20 cellular contexts compared by ENCODE assay signal in genomic region chr6:31687860-31688693, GRCh38. TPM values are rescaled to one million over a fixed set of nuclear protein-coding genes. Genes with fewer than 3 reads are reported as not detected.
"Had no signal": no experiment of that assay in that cellular context is flagged by ENCODE, and none has a peak within 500 bp of the region (broad histone marks: within the 10 kb centered on the region; RNA-seq: fewer than 3 reads in every experiment).

No MANE protein-coding gene starts in this region.

- H3K9me3 ChIP-seq: colonic mucosa, esophagus muscularis mucosa, prostate gland, stomach, thoracic aorta had no signal

- H3K27ac Mint-ChIP-seq: activated naive CD4-positive, alpha-beta T cell treated with anti-CD3 and anti-CD28 coated beads, Interleukin-2, amount 50 U/mL, for 24 hours had no signal

- H3K4me1 Mint-ChIP-seq: activated naive CD4-positive, alpha-beta T cell treated with anti-CD3 and anti-CD28 coated beads, Interleukin-2, amount 50 U/mL, for 24 hours had no signal

- H3K27me3 ChIP-seq: colonic mucosa, esophagus muscularis mucosa, hepatocyte, stomach had no signal

- H2AFZ ChIP-seq: hepatocyte had no signal

- H3K4me2 ChIP-seq: hepatocyte, smooth muscle cell had no signal

- DNase-seq: activated CD4-positive, CD25-positive, alpha-beta regulatory T cell treated with anti-CD3 and anti-CD28 coated beads, Interleukin-2, amount 50 U/mL, for 72 hours; amniotic stem cell; caudate nucleus; colonic mucosa; islet precursor cell; naive thymus-derived CD4-positive, alpha-beta T cell; right cardiac atrium; stomach; T1000 had no signal

- H3K4me3 ChIP-seq: colonic mucosa, esophagus muscularis mucosa, hepatocyte, prostate gland, smooth muscle cell, stomach, thoracic aorta had no signal

- H3K27ac ChIP-seq: colonic mucosa, esophagus muscularis mucosa, hepatocyte, prostate gland, thoracic aorta had no signal

- FAIRE-seq: urothelium cell line had no signal

- H3K79me2 ChIP-seq: hepatocyte had no signal

- H3K9me3 Mint-ChIP-seq: activated naive CD4-positive, alpha-beta T cell treated with anti-CD3 and anti-CD28 coated beads, Interleukin-2, amount 50 U/mL, for 24 hours; naive thymus-derived CD4-positive, alpha-beta T cell had no signal

- H3K4me1 ChIP-seq: colonic mucosa, prostate gland had no signal

- H3K4me3 Mint-ChIP-seq: activated naive CD4-positive, alpha-beta T cell treated with anti-CD3 and anti-CD28 coated beads, Interleukin-2, amount 50 U/mL, for 24 hours; naive thymus-derived CD4-positive, alpha-beta T cell had no signal

- H3K27me3 Mint-ChIP-seq: activated naive CD4-positive, alpha-beta T cell treated with anti-CD3 and anti-CD28 coated beads, Interleukin-2, amount 50 U/mL, for 24 hours; naive thymus-derived CD4-positive, alpha-beta T cell had no signal

- ATAC-seq: naive thymus-derived CD4-positive, alpha-beta T cell; right cardiac atrium had no signal

RNA-seq across cellular contexts. Expression of gene LY6G5C, which starts 7.2 kb away (rescaled TPM):
- total RNA-seq: hepatocyte, stomach, thoracic aorta had no signal

RNA-seq across cellular contexts. Expression of gene LY6G5B, which starts 18.3 kb away (rescaled TPM):
- polyA plus RNA-seq: naive thymus-derived CD4-positive, alpha-beta T cell had no signal

RNA-seq across cellular contexts. Expression of gene LY6G6F, which starts 18.6 kb away (rescaled TPM):
- total RNA-seq: activated CD8-positive, alpha-beta memory T cell treated with anti-CD3 and anti-CD28 coated beads for 36 hours; colonic mucosa; esophagus muscularis mucosa; glomerular endothelial cell; hepatocyte; lung microvascular endothelial cell; omental fat pad; right cardiac atrium; smooth muscle cell; stomach; thoracic aorta had no signal
- polyA plus RNA-seq: hepatocyte; naive thymus-derived CD4-positive, alpha-beta T cell; right cardiac atrium; smooth muscle cell; stomach had no signal
